In genomic region chr10:117327262-117327661, GRCh38 we compare ENCODE assay signal across 24 cellular contexts. TPM values are rescaled to one million over a fixed set of nuclear protein-coding genes. Genes with fewer than 3 reads are reported as not detected.
DNase-seq lines count a peak whose midpoint lies in the region; ATAC-seq, FAIRE-seq and TF ChIP-seq lines count a peak whose summit lies in the region.
"Had no signal": no experiment of that assay in that cellular context is flagged by ENCODE, and none has a peak within 500 bp of the region (broad histone marks: within the 10 kb centered on the region; RNA-seq: fewer than 3 reads in every experiment).

No MANE protein-coding gene starts in this region.

- no peak overlapping the region for H2AFZ ChIP-seq in GM23338
- no peak overlapping the region for H2AFZ ChIP-seq in parathyroid adenoma
- no peak overlapping the region for H2AFZ ChIP-seq in osteoblast (ENCODE audit: low read length)

- no peak overlapping the region for H3K4me3 Mint-ChIP-seq in GM23338
- no peak overlapping the region for H3K4me3 Mint-ChIP-seq in effector memory CD8-positive, alpha-beta T cell
- H3K4me3 Mint-ChIP-seq: CD4-positive, alpha-beta T cell; HFFc6 had no signal

- H3K4me1 Mint-ChIP-seq in GM23338, result peaks cover 59% of the 10 kb centered on the region
- H3K4me1 Mint-ChIP-seq in effector memory CD8-positive, alpha-beta T cell (ENCODE audit: low read depth in 2 of 2), result peaks cover 27 to 59% of the 10 kb centered on the region in 2 donors

- peaks cover 4% of the 10 kb centered on the region for H3K27me3 Mint-ChIP-seq in GM23338 (ENCODE audit: insufficient read depth, low read depth, poor library complexity)
- no peaks in the 10 kb centered on the region for H3K27me3 Mint-ChIP-seq in effector memory CD8-positive, alpha-beta T cell
- H3K27me3 Mint-ChIP-seq: CD4-positive, alpha-beta T cell had no signal

- peaks cover 23% of the 10 kb centered on the region for H3K36me3 Mint-ChIP-seq in GM23338 (ENCODE audit: low read depth)
- peaks cover 36% of the 10 kb centered on the region for H3K36me3 Mint-ChIP-seq in effector memory CD8-positive, alpha-beta T cell (ENCODE audit: insufficient read depth)

- peaks cover 10% of the 10 kb centered on the region; the same call in 2 of the 3 replicates for H3K9me3 Mint-ChIP-seq in GM23338
- H3K9me3 Mint-ChIP-seq in effector memory CD8-positive, alpha-beta T cell, result no peaks in the 10 kb centered on the region
- H3K9me3 Mint-ChIP-seq: CD4-positive, alpha-beta T cell; HFFc6 had no signal

- no peak overlapping the region for H3K4me3 ChIP-seq in GM23338
- no peak overlapping the region for H3K4me3 ChIP-seq in epithelial cell of esophagus (ENCODE audit: low read length)
- H3K4me3 ChIP-seq in parathyroid adenoma (ENCODE audit: low read depth, low read length), result no peak overlapping the region
- H3K4me3 ChIP-seq in osteoblast (ENCODE audit: insufficient read depth, low read length), result no peak overlapping the region
- H3K4me3 ChIP-seq: GM12878, K562 had no signal

- FAIRE-seq in urothelium cell line (lab: Jason Lieb, UNC), result no peak
- FAIRE-seq: A204.1, D721Med, GM12878, GM19239, H54, HTR-8/SVneo, K562 had no signal

- DNase-seq in GM23338 (ENCODE audit: low spot score), result no peak
- peak; percentile 40 for DNase-seq in NCI-H69 (lab: John Stamatoyannopoulos, UW)
- peak; percentile 23 for DNase-seq in epithelial cell of esophagus (ENCODE audit: low read depth)
- DNase-seq in effector memory CD8-positive, alpha-beta T cell, result no peak
- DNase-seq in urothelium cell line (ENCODE audit: low spot score), result no peak
- DNase-seq in superior temporal gyrus (ENCODE audit: extremely low spot score), result no peak
- DNase-seq in osteoblast (ENCODE audit: insufficient read length, low spot score, missing footprints), result no peak
- DNase-seq: ACHN; BE2C; Caco-2; CD4-positive, alpha-beta T cell; GF-D8; HFFc6; IMR-90 had no signal

- H3K79me2 ChIP-seq in GM23338 (replicated peaks; ENCODE audit: insufficient read depth) (peaks cover 52% of the 10 kb centered on the region), parathyroid adenoma (peaks cover 52% of the 10 kb centered on the region), osteoblast (ENCODE audit: insufficient read depth, low read length) (peaks cover 60% of the 10 kb centered on the region)

- H3K27ac Mint-ChIP-seq in GM23338, result no peak overlapping the region
- no peak overlapping the region for H3K27ac Mint-ChIP-seq in effector memory CD8-positive, alpha-beta T cell
- H3K27ac Mint-ChIP-seq: CD4-positive, alpha-beta T cell; HFFc6 had no signal

- H3K27ac ChIP-seq in GM23338 (ENCODE audit: low read depth) (no peak overlapping the region), parathyroid adenoma (no peak overlapping the region), osteoblast (ENCODE audit: low read depth, low read length) (no peak overlapping the region)
- H3K27ac ChIP-seq: C4-2B had no signal

- H3K27me3 ChIP-seq in GM23338 (ENCODE audit: insufficient read depth) (no peaks in the 10 kb centered on the region), parathyroid adenoma (ENCODE audit: control insufficient read depth, insufficient read depth, low read length) (no peaks in the 10 kb centered on the region), osteoblast (ENCODE audit: insufficient read depth, low read length) (no peaks in the 10 kb centered on the region)
- H3K27me3 ChIP-seq: BE2C had no signal

- H3K9ac ChIP-seq in parathyroid adenoma, result no peak overlapping the region

- TF ChIP-seq CTCF in GM23338 (conservative IDR thresholded peaks at IDR 0.05; ENCODE audit: low read depth in 2 of 2), result no peak
- TF ChIP-seq CTCF in epithelial cell of esophagus (IDR thresholded peaks at IDR 0.05; ENCODE audit: insufficient read depth, low read depth, low read length, missing control alignments), result no peak
- no peak for TF ChIP-seq CTCF in parathyroid adenoma (IDR thresholded peaks at IDR 0.05)
- TF ChIP-seq CTCF in osteoblast (IDR thresholded peaks at IDR 0.05; ENCODE audit: extremely low read depth, low read depth, low read length), result no peak

- no peaks in the 10 kb centered on the region for H3K9me2 ChIP-seq in GM23338 (ENCODE audit: insufficient read depth)

- H3K4me2 ChIP-seq in GM23338 (peak overlapping the region; percentile 29), parathyroid adenoma (ENCODE audit: low read length) (peak overlapping the region; percentile 3), osteoblast (ENCODE audit: insufficient read depth, low read length) (no peak overlapping the region)

- H4K20me1 ChIP-seq in GM23338 (replicated peaks; ENCODE audit: insufficient read depth), result peaks cover 5% of the 10 kb centered on the region; the same call in 1 of the 2 replicates
- H4K20me1 ChIP-seq in osteoblast (ENCODE audit: insufficient read depth, low read length), result peaks cover 38% of the 10 kb centered on the region

- H3K9me3 ChIP-seq in parathyroid adenoma (ENCODE audit: control insufficient read depth, low read length) (no peaks in the 10 kb centered on the region), osteoblast (ENCODE audit: low read depth, low read length) (no peaks in the 10 kb centered on the region)
- H3K9me3 ChIP-seq: BE2C, Caco-2 had no signal

- H3K4me1 ChIP-seq in GM23338 (ENCODE audit: insufficient read depth) (peaks cover 46% of the 10 kb centered on the region), parathyroid adenoma (peaks cover 21% of the 10 kb centered on the region), osteoblast (ENCODE audit: insufficient read depth, low read length) (peaks cover 5% of the 10 kb centered on the region)
- H3K4me1 ChIP-seq: BE2C, Caco-2 had no signal

- ATAC-seq in GM23338, result no peak; the same call in 2 of the 3 replicates
- ATAC-seq in effector memory CD8-positive, alpha-beta T cell (replicated peaks), result no peak
- ATAC-seq: HCT116, K562 had no signal

- H3K36me3 ChIP-seq in GM23338 (ENCODE audit: insufficient read depth), result no peaks in the 10 kb centered on the region
- no peaks in the 10 kb centered on the region for H3K36me3 ChIP-seq in parathyroid adenoma (ENCODE audit: control insufficient read depth, insufficient read depth, low read length)
- H3K36me3 ChIP-seq in osteoblast (ENCODE audit: insufficient read depth, low read length), result no peaks in the 10 kb centered on the region
- H3K36me3 ChIP-seq: BE2C had no signal

- H3F3A ChIP-seq in GM23338 (replicated peaks; ENCODE audit: low read depth), result no peaks in the 10 kb centered on the region

TF ChIP-seq in GM23338, 12 proteins besides CTCF, POLR2A, EP300 and RAD21 (continues in another document):
- TF ChIP-seq ZNF331 (CRISPR knock-in tag; IDR thresholded peaks at IDR 0.05; ENCODE audit: low read depth) (no peak), POLR2AphosphoS5 (IDR thresholded peaks at IDR 0.05; ENCODE audit: low read depth) (no peak), ETS1 (IDR thresholded peaks at IDR 0.05) (no peak), STAT1 (IDR thresholded peaks at IDR 0.05; ENCODE audit: unreplicated experiment) (no peak), CREB1 (CRISPR knock-in tag; IDR thresholded peaks at IDR 0.05; ENCODE audit: low read depth) (no peak), ZNF114 (CRISPR knock-in tag; IDR thresholded peaks at IDR 0.05) (no peak)

RNA-seq across cellular contexts. Expression of gene PDZD8, which starts 48.0 kb away (rescaled TPM):
- total RNA-seq in GM23338 (2014; rRNA removed; shearing (Covaris generic)), result 28.6 and 30.2 TPM in 2 replicates
- polyA plus RNA-seq in GM23338 (2016; fragmentation: Nextera tagmentation; extraction: Ambion mirVana), result 8.4 and 11.4 TPM in 2 replicates
- 35.8 and 38.3 TPM in 2 replicates for total RNA-seq in osteoblast

Comparison
In these comparisons a context has a peak if more than half of its experiments do, and no peak if none do; other contexts are left out.
1. DNase-seq: peak in NCI-H69 (single experiment) and epithelial cell of esophagus (single experiment); none in GM23338 (single experiment), effector memory CD8-positive, alpha-beta T cell (0 of 3), urothelium cell line (single experiment), superior temporal gyrus (single experiment) and osteoblast (single experiment).